In genomic region chr12:49068879-49069506, GRCh38 we compare ENCODE assay signal across 8 cellular contexts. TPM values are rescaled to one million over a fixed set of nuclear protein-coding genes. Genes with fewer than 3 reads are reported as not detected.
DNase-seq lines count a peak whose midpoint lies in the region; ATAC-seq and TF ChIP-seq lines count a peak whose summit lies in the region.

No MANE protein-coding gene starts in this region.

- intact Hi-C loops in posterior vena cava (cut with DNase I) = no loop called here

- H3K36me3 ChIP-seq in RWPE2 (ENCODE audit: low read depth) (no peaks in the 10 kb centered on the region), skeletal muscle satellite cell (ENCODE audit: insufficient read depth, low read length) (no peaks in the 10 kb centered on the region)

- H3K9me3 ChIP-seq in RWPE2 (ENCODE audit: severe bottlenecking) (no peaks in the 10 kb centered on the region), skeletal muscle satellite cell (replicated peaks; ENCODE audit: low read length) (no peaks in the 10 kb centered on the region)

- H3K4me3 ChIP-seq in RWPE2 (ENCODE audit: severe bottlenecking) (peak overlapping the region; percentile 64), fibroblast of the aortic adventitia (ENCODE audit: low read depth, low read length) (peak overlapping the region; percentile 86), skeletal muscle satellite cell (ENCODE audit: low read length) (peak overlapping the region; percentile 77)

- peak; percentile 15 for ATAC-seq in GM21723 (IDR thresholded peaks at IDR 0.05; ENCODE audit: unreplicated experiment)
- ATAC-seq in RWPE2 (ENCODE audit: low read depth) = peak; percentile 21

- H3K4me2 ChIP-seq in skeletal muscle satellite cell (ENCODE audit: low read length) = peak overlapping the region; percentile 82

- H3K4me1 ChIP-seq in RWPE2 (ENCODE audit: insufficient read depth, poor library complexity, severe bottlenecking) (peaks cover 4% of the 10 kb centered on the region), skeletal muscle satellite cell (ENCODE audit: control insufficient read depth, insufficient read depth, low read length) (peaks cover 11% of the 10 kb centered on the region)

- TF ChIP-seq CTCF in RWPE2 (IDR thresholded peaks at IDR 0.05; ENCODE audit: poor library complexity, severe bottlenecking) = no peak
- TF ChIP-seq CTCF in fibroblast of the aortic adventitia (IDR thresholded peaks at IDR 0.05; ENCODE audit: insufficient read depth, low read length) = no peak

- DNase-seq in RWPE2 (ENCODE audit: low spot score) (no peak), fibroblast of the aortic adventitia (ENCODE audit: low read depth) (no peak), posterior vena cava (ENCODE audit: low spot score) (no peak), SKM-1 treated with dmso at 0.1 percent for 144 hours (lab: John Stamatoyannopoulos, UW; ENCODE audit: unreplicated experiment) (no peak), SIG-M5 (lab: John Stamatoyannopoulos, UW) (no peak), hepatic stellate cell (ENCODE audit: low spot score) (no peak)

- H3K27me3 ChIP-seq in RWPE2 (ENCODE audit: insufficient read depth, poor library complexity, severe bottlenecking) (no peaks in the 10 kb centered on the region), skeletal muscle satellite cell (ENCODE audit: control insufficient read depth, insufficient read depth, low read length) (no peaks in the 10 kb centered on the region)

- H3K9ac ChIP-seq in skeletal muscle satellite cell (ENCODE audit: low read depth, low read length) = peak overlapping the region; percentile 64

- peak overlapping the region; percentile 36 for H3K27ac ChIP-seq in RWPE2 (ENCODE audit: poor library complexity, severe bottlenecking)

RNA-seq across cellular contexts. Expression of gene RHEBL1, which starts 0.8 kb away (rescaled TPM):
- total RNA-seq in fibroblast of the aortic adventitia (ENCODE audit: low replicate concordance) (0.25 and 0.54 TPM in 2 replicates), posterior vena cava (under 1 TPM in 1 of 2 donors, not detected in 1; 0.38 TPM)
- total RNA-seq in skeletal muscle satellite cell (2012; rRNA removed) = 0.44 and 0.51 TPM in 2 replicates

RNA-seq across cellular contexts. Expression of gene KMT2D, which starts 8.4 kb away (rescaled TPM):
- total RNA-seq in fibroblast of the aortic adventitia (ENCODE audit: low replicate concordance) (22.6 and 23.8 TPM in 2 replicates), posterior vena cava (10 to 100 TPM; 59.5 to 63.3 TPM)
- total RNA-seq in skeletal muscle satellite cell (2012; rRNA removed) = 18.3 and 29.9 TPM in 2 replicates

RNA-seq across cellular contexts. Expression of gene DHH, which starts 25.6 kb away (rescaled TPM):
- total RNA-seq in fibroblast of the aortic adventitia (ENCODE audit: low replicate concordance) (0.41 TPM in 1 of 2 replicates, not detected in the other), posterior vena cava (1 to 10 TPM in 1 of 2 donors, under 1 TPM in 1; 0.93 to 2.7 TPM)
- 0.25 TPM in 1 of 2 replicates, not detected in the other for total RNA-seq in skeletal muscle satellite cell (2012; rRNA removed)

RNA-seq across cellular contexts. Expression of gene LMBR1L, which starts 41.7 kb away (rescaled TPM):
- total RNA-seq in fibroblast of the aortic adventitia (ENCODE audit: low replicate concordance) (20.2 and 57.3 TPM in 2 replicates), posterior vena cava (10 to 100 TPM; 37.7 to 40.8 TPM)
- total RNA-seq in skeletal muscle satellite cell (2012; rRNA removed) = 37.8 and 39.8 TPM in 2 replicates

RNA-seq across cellular contexts. Expression of gene PRKAG1, which starts 50.4 kb away (rescaled TPM):
- total RNA-seq in fibroblast of the aortic adventitia (ENCODE audit: low replicate concordance) = 52.4 and 95.9 TPM in 2 replicates
- 58.3 and 62.1 TPM in 2 replicates for total RNA-seq in skeletal muscle satellite cell (2012; rRNA removed)
- total RNA-seq in posterior vena cava = 10 to 100 TPM; 52.2 to 57.3 TPM
